In the genomic region with DNA sequence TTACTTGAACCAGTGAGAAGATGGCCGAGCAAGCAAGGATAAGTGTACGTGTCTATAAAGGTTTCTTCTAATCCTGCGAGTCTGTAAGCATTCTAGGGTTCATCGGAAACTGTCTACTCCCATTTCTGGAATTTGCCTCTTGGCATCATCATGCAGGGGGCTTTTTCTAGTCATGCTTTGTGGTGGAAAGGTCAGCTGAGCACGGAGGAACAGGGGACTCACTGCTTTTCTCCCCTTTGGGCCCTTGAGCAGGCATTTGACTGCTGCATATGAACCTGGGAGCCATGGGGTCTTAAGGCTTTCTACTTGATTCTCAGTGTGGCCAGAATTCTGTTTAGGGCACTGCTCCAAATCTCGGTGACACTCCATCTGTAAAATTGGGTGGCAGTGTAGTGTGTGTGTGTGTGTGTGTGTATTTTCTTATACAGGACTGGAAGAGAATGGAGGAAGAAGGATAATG, we compare ENCODE assay signal across 21 cellular contexts.
DNase-seq lines count a peak whose midpoint lies in the region; ATAC-seq and TF ChIP-seq lines count a peak whose summit lies in the region.
"Had no signal": no experiment of that assay in that cellular context is flagged by ENCODE, and none has a peak within 500 bp of the region (broad histone marks: within the 10 kb centered on the region; RNA-seq: fewer than 3 reads in every experiment).

No MANE protein-coding gene starts in this region.

- intact Hi-C loops in right cardiac atrium (cut with DNase I) (no loop called here), heart left ventricle (cut with DNase I) (loop anchor here in 1 of 10 donors (10.0 kb wide), 1 partner anchor 156 kb away; no protein-coding TSS in a partner anchor)

- H3K27ac Mint-ChIP-seq in endodermal cell, result peak overlapping the region; percentile 28
- peak overlapping the region; percentile 83 for H3K27ac Mint-ChIP-seq in nephron progenitor cell
- no peak overlapping the region for H3K27ac Mint-ChIP-seq in T-helper 17 cell
- H3K27ac Mint-ChIP-seq: activated naive CD8-positive, alpha-beta T cell; activated T-helper 17 cell treated with anti-CD3 and anti-CD28 coated beads, Interleukin-2, amount 50 U/mL, for 72 hours; T-cell had no signal

- H3K4me1 Mint-ChIP-seq in endodermal cell (peaks cover 20% of the 10 kb centered on the region), nephron progenitor cell (peaks cover 66% of the 10 kb centered on the region), T-helper 17 cell (peaks cover 3% of the 10 kb centered on the region)
- H3K4me1 Mint-ChIP-seq: activated T-helper 17 cell treated with anti-CD3 and anti-CD28 coated beads, Interleukin-2, amount 50 U/mL, for 72 hours had no signal

- H3K27ac ChIP-seq in right cardiac atrium (ENCODE audit: low read length), result peak overlapping the region; percentile 46
- H3K27ac ChIP-seq in heart left ventricle, result peak overlapping the region in 4 of 12 donors; percentile 0 to 28 (median 13)
- no peak overlapping the region for H3K27ac ChIP-seq in endodermal cell (ENCODE audit: low read depth, low read length)

- no peaks in the 10 kb centered on the region for H3K27me3 Mint-ChIP-seq in endodermal cell (ENCODE audit: insufficient read depth)
- H3K27me3 Mint-ChIP-seq in nephron progenitor cell (ENCODE audit: low read depth, poor library complexity), result no peaks in the 10 kb centered on the region
- H3K27me3 Mint-ChIP-seq in T-helper 17 cell, result no peaks in the 10 kb centered on the region
- H3K27me3 Mint-ChIP-seq: activated T-helper 17 cell treated with anti-CD3 and anti-CD28 coated beads, Interleukin-2, amount 50 U/mL, for 72 hours had no signal

- H3K27me3 ChIP-seq in right cardiac atrium (ENCODE audit: control insufficient read depth, insufficient read depth), result no peaks in the 10 kb centered on the region
- H3K27me3 ChIP-seq in heart left ventricle, result peaks cover 0 to 5% (median 0%) of the 10 kb centered on the region in 9 donors
- H3K27me3 ChIP-seq in endodermal cell (ENCODE audit: control insufficient read depth, insufficient read depth, low read length, poor library complexity, severe bottlenecking), result no peaks in the 10 kb centered on the region

- H3K9me3 Mint-ChIP-seq in endodermal cell (no peaks in the 10 kb centered on the region), nephron progenitor cell (no peaks in the 10 kb centered on the region)
- H3K9me3 Mint-ChIP-seq: activated T-helper 17 cell treated with anti-CD3 and anti-CD28 coated beads, Interleukin-2, amount 50 U/mL, for 72 hours had no signal

- no peaks in the 10 kb centered on the region for H3K36me3 ChIP-seq in heart left ventricle
- no peaks in the 10 kb centered on the region for H3K36me3 ChIP-seq in endodermal cell (ENCODE audit: control insufficient read depth, insufficient read depth, low read length)

- H3K4me1 ChIP-seq in right cardiac atrium (ENCODE audit: control insufficient read depth, insufficient read depth, low read length) (peaks cover 19% of the 10 kb centered on the region), heart left ventricle (peaks cover 2 to 89% (median 44%) of the 10 kb centered on the region in 12 donors), endodermal cell (ENCODE audit: control insufficient read depth, insufficient read depth, low read length) (no peaks in the 10 kb centered on the region)

- TF ChIP-seq CTCF in heart left ventricle (IDR thresholded peaks at IDR 0.05) (no peak), endodermal cell (conservative IDR thresholded peaks at IDR 0.05) (no peak), nephron progenitor cell (IDR thresholded peaks at IDR 0.05) (no peak)

- no peak overlapping the region for H3K9ac ChIP-seq in endodermal cell (ENCODE audit: extremely low read depth, low read length, poor library complexity, severe bottlenecking)

- 44% methylated on average over 6 of the region's 6 CpGs for WGBS in right cardiac atrium
- 49 to 58% (median 54%) methylated on average over 6 of the region's 6 CpGs for WGBS in heart left ventricle, 4 donors
- WGBS in endodermal cell (ENCODE audit: insufficient coverage in 1 of 2, insufficient read length in 1 of 2), 2 experiments, result 88 to 93% methylated on average over 6 of the region's 6 CpGs

- ATAC-seq in right cardiac atrium, result peak in 1 of 2 donors; percentile 52
- ATAC-seq in heart left ventricle, result no peak
- ATAC-seq in T-helper 17 cell, result no peak
- no peak for ATAC-seq in HG02973 (IDR thresholded peaks at IDR 0.05; ENCODE audit: unreplicated experiment)
- ATAC-seq in GM21723 (IDR thresholded peaks at IDR 0.05; ENCODE audit: unreplicated experiment), result no peak
- ATAC-seq: A549, mucosa of descending colon, T-cell had no signal

- peaks cover 2% of the 10 kb centered on the region for H3K36me3 Mint-ChIP-seq in endodermal cell (ENCODE audit: low read depth)
- peaks cover 51% of the 10 kb centered on the region for H3K36me3 Mint-ChIP-seq in nephron progenitor cell (ENCODE audit: low read depth)
- H3K36me3 Mint-ChIP-seq in T-helper 17 cell (ENCODE audit: low read depth), result no peaks in the 10 kb centered on the region
- H3K36me3 Mint-ChIP-seq: activated naive CD8-positive, alpha-beta T cell; T-cell had no signal

- no peak overlapping the region for H3K4me3 Mint-ChIP-seq in endodermal cell
- no peak overlapping the region for H3K4me3 Mint-ChIP-seq in nephron progenitor cell
- no peak overlapping the region for H3K4me3 Mint-ChIP-seq in T-helper 17 cell
- H3K4me3 Mint-ChIP-seq: activated naive CD8-positive, alpha-beta T cell; activated T-helper 17 cell treated with anti-CD3 and anti-CD28 coated beads, Interleukin-2, amount 50 U/mL, for 72 hours; T-cell had no signal

- no peaks in the 10 kb centered on the region for H3K9me3 ChIP-seq in right cardiac atrium (ENCODE audit: control insufficient read depth, low read length)
- no peaks in the 10 kb centered on the region for H3K9me3 ChIP-seq in heart left ventricle
- H3K9me3 ChIP-seq in endodermal cell (ENCODE audit: control insufficient read depth, low read length), result no peaks in the 10 kb centered on the region
- H3K9me3 ChIP-seq in T-helper 17 cell (ENCODE audit: control insufficient read depth, low read length, poor library complexity, severe bottlenecking), result no peaks in the 10 kb centered on the region
- H3K9me3 ChIP-seq: A549, mucosa of descending colon had no signal

- H3K4me3 ChIP-seq in right cardiac atrium (ENCODE audit: low read length) (no peak overlapping the region), heart left ventricle (no peak overlapping the region), endodermal cell (ENCODE audit: low read length) (no peak overlapping the region)
- H3K4me3 ChIP-seq: A549, mucosa of descending colon had no signal

- DNase-seq in right cardiac atrium, result no peak
- no peak for DNase-seq in heart left ventricle
- DNase-seq in endodermal cell, result no peak
- DNase-seq in nephron progenitor cell, result no peak
- DNase-seq in T-helper 17 cell, result no peak
- DNase-seq in stimulated activated CD4-positive, alpha-beta T cell treated with anti-CD3 and anti-CD28 coated beads, Interleukin-4, amount 100 ng/mL, for 4 hours, result no peak
- DNase-seq: activated CD4-positive, alpha-beta T cell treated with anti-CD3 and anti-CD28 coated beads for 48 hours; mucosa of descending colon; NCI-H1436; NCI-H2171 treated with DMSO at 0.1 percent for 48 hours; nucleus accumbens; retina; SIG-M5; stimulated activated CD4-positive, alpha-beta T cell treated with anti-CD3 and anti-CD28 coated beads, Interleukin-15, amount 100 ng/mL, for 24 hours; substantia nigra; T-cell had no signal

- no peak for TF ChIP-seq POLR2A in heart left ventricle (IDR thresholded peaks at IDR 0.05)
